In the genomic region with DNA sequence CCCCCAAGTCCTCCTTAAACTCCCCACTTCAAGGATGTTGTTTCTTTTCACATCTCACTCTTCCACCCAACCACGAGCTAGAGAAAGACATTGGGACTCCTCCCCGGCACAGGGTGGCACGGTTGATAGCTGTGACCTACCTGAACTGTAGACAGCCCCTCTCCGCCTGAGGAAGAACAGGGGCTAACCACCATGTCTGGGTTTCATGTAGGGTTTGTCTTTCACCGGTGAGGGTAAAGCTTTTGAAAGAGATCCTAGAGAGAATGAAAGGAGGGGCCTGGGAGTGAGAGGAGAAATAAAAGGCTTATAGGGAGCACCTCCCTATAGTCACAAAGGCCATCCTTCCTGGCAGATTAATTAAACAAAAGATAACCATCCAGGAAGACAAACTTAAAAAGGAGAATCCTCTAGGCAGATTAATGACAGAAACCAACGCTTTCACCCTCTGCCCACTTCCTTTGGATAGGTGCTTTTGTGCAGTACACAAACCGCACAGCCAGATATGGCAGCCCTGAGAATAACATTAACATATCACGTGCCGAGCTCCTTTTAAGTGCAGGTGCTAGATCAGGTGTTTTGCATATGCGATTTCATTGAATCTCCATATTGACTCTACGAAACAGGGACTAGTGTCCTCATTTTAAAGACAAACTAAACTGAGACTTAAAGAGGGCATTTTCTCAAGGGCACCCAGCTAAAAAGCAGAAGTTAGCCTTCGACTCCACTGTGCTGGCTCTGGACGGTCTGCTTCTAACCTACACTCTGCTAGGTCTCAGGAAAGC, we compare ENCODE assay signal across 8 cellular contexts.
DNase-seq lines count a peak whose midpoint lies in the region; ATAC-seq, FAIRE-seq and TF ChIP-seq lines count a peak whose summit lies in the region.

No MANE protein-coding gene starts in this region.

- H3K9me3 Mint-ChIP-seq in naive thymus-derived CD4-positive, alpha-beta T cell = no peaks in the 10 kb centered on the region
- H3K9me3 Mint-ChIP-seq in osteocyte (ENCODE audit: unreplicated experiment) = no peaks in the 10 kb centered on the region

- no peaks in the 10 kb centered on the region for H3K9me3 ChIP-seq in HUES64 (ENCODE audit: insufficient read depth, low read depth, low read length)
- H3K9me3 ChIP-seq in naive thymus-derived CD4-positive, alpha-beta T cell (ENCODE audit: control insufficient read depth in 2 of 3, low read length in 3 of 3) = no peaks in the 10 kb centered on the region

- H3K36me3 Mint-ChIP-seq in naive thymus-derived CD4-positive, alpha-beta T cell = no peaks in the 10 kb centered on the region
- no peaks in the 10 kb centered on the region for H3K36me3 Mint-ChIP-seq in osteocyte (ENCODE audit: unreplicated experiment)

- DNase-seq in GF-D8 (lab: John Stamatoyannopoulos, UW) = peak; percentile 8
- DNase-seq in T-helper 22 cell (ENCODE audit: low read depth) = peak; percentile 31
- DNase-seq in naive thymus-derived CD4-positive, alpha-beta T cell = peak in 7 of 9 donors; percentile 46 to 74 (median 63)
- no peak for DNase-seq in osteocyte (ENCODE audit: extremely low spot score, unreplicated experiment)
- DNase-seq in HTR-8/SVneo (ENCODE audit: insufficient read length, low spot score) = no peak
- DNase-seq in ureter (ENCODE audit: low spot score) = no peak

- H3K27me3 Mint-ChIP-seq in naive thymus-derived CD4-positive, alpha-beta T cell = peaks cover 0 to 6% (median 0%) of the 10 kb centered on the region in 5 donors
- H3K27me3 Mint-ChIP-seq in osteocyte (ENCODE audit: unreplicated experiment) = no peaks in the 10 kb centered on the region

- H3K9ac ChIP-seq in HUES64 (ENCODE audit: low read depth, low read length) = no peak overlapping the region

- POLR2A ChIA-PET in naive thymus-derived CD4-positive, alpha-beta T cell (lab: Charles Lee) = interaction anchor here (0.6 to 0.7 kb wide), 3 partner anchors 79 to 339 kb away, joined by 3 read pairs; no protein-coding TSS in a partner anchor

- FAIRE-seq in HTR-8/SVneo (lab: Jason Lieb, UNC) = no peak

- H3K4me1 ChIP-seq in HUES64 (ENCODE audit: insufficient read depth, low read length) = peaks cover 27% of the 10 kb centered on the region
- peaks cover 26 to 30% of the 10 kb centered on the region in 2 donors for H3K4me1 ChIP-seq in naive thymus-derived CD4-positive, alpha-beta T cell (ENCODE audit: control insufficient read depth in 2 of 2, insufficient read depth in 2 of 2, low read length in 2 of 2)

- peak overlapping the region; percentile 48 to 90 (median 82) for H3K27ac Mint-ChIP-seq in naive thymus-derived CD4-positive, alpha-beta T cell
- H3K27ac Mint-ChIP-seq in osteocyte (ENCODE audit: unreplicated experiment) = no peak overlapping the region

- CTCF ChIA-PET in naive thymus-derived CD4-positive, alpha-beta T cell (lab: Charles Lee) = interaction anchor here (0.7 kb wide), 1 partner anchor 339 kb away, joined by 3 read pairs; no protein-coding TSS in a partner anchor

- H3K4me3 Mint-ChIP-seq in naive thymus-derived CD4-positive, alpha-beta T cell = peak overlapping the region; percentile 51 to 80 (median 70)
- no peak overlapping the region for H3K4me3 Mint-ChIP-seq in osteocyte (ENCODE audit: unreplicated experiment)

- no peak overlapping the region for H3K4me3 ChIP-seq in HUES64 (ENCODE audit: low read length)
- peak overlapping the region; percentile 43 for H3K4me3 ChIP-seq in naive thymus-derived CD4-positive, alpha-beta T cell (ENCODE audit: low read length)

- H3K27ac ChIP-seq in HUES64 (ENCODE audit: low read depth, low read length) = peak overlapping the region; percentile 3; the same call in 1 of the 2 replicates
- H3K27ac ChIP-seq in naive thymus-derived CD4-positive, alpha-beta T cell (ENCODE audit: low read depth, low read length) = peak overlapping the region; percentile 20

- ATAC-seq in GM21381 (IDR thresholded peaks at IDR 0.05; ENCODE audit: unreplicated experiment) = peak; percentile 85
- peak; percentile 87 for ATAC-seq in naive thymus-derived CD4-positive, alpha-beta T cell

- no peaks in the 10 kb centered on the region for H3K27me3 ChIP-seq in HUES64 (ENCODE audit: insufficient read depth, low read length)
- no peaks in the 10 kb centered on the region for H3K27me3 ChIP-seq in naive thymus-derived CD4-positive, alpha-beta T cell (ENCODE audit: control insufficient read depth in 2 of 2, insufficient read depth in 2 of 2, low read length in 2 of 2)

- no peak for TF ChIP-seq CTCF in osteocyte (IDR thresholded peaks at IDR 0.05)

- 78% methylated on average over 13 of the region's 13 CpGs for WGBS in HUES64

- peaks cover 27 to 50% (median 43%) of the 10 kb centered on the region in 7 donors for H3K4me1 Mint-ChIP-seq in naive thymus-derived CD4-positive, alpha-beta T cell
- peaks cover 26% of the 10 kb centered on the region for H3K4me1 Mint-ChIP-seq in osteocyte (ENCODE audit: unreplicated experiment)

- intact Hi-C loops in naive thymus-derived CD4-positive, alpha-beta T cell (cut with micrococcal nuclease) = loop anchor here (1.0 to 10.0 kb wide), 6 partner anchors 10 to 340 kb away; a partner anchor contains a TSS

- no peaks in the 10 kb centered on the region for H3K36me3 ChIP-seq in HUES64 (ENCODE audit: insufficient read depth, low read length)
- H3K36me3 ChIP-seq in naive thymus-derived CD4-positive, alpha-beta T cell (ENCODE audit: control insufficient read depth in 2 of 3, insufficient read depth in 3 of 3, low read length in 3 of 3) = no peaks in the 10 kb centered on the region

Comparison
In these comparisons a context has a peak if more than half of its experiments do, and no peak if none do; other contexts are left out.
1. DNase-seq: peak in GF-D8 (single experiment), T-helper 22 cell (single experiment) and naive thymus-derived CD4-positive, alpha-beta T cell (7 of 9); none in osteocyte (single experiment), HTR-8/SVneo (single experiment) and ureter (single experiment).